In genomic region chr3:112059497-112059896, GRCh38 we compare ENCODE assay signal across 19 cellular contexts. TPM values are rescaled to one million over a fixed set of nuclear protein-coding genes. Genes with fewer than 3 reads are reported as not detected.
"Had no signal": no experiment of that assay in that cellular context is flagged by ENCODE, and none has a peak within 500 bp of the region (broad histone marks: within the 10 kb centered on the region; RNA-seq: fewer than 3 reads in every experiment).

No MANE protein-coding gene starts in this region.

- DNase-seq: effector memory CD4-positive, alpha-beta T cell; heart right ventricle; hypothalamus; mammary epithelial cell; mucosa of descending colon; naive thymus-derived CD8-positive, alpha-beta T cell; posterior cingulate gyrus; right cardiac atrium; small intestine; stimulated activated CD4-positive, alpha-beta T cell treated with anti-CD3 and anti-CD28 coated beads, Interleukin-2, amount 100 ng/mL, for 48 hours; stimulated activated naive CD4-positive, alpha-beta T cell treated with Interleukin-2 at 50 U/mL for 16 hours; upper lobe of left lung had no signal

- H3K4me1 Mint-ChIP-seq: naive thymus-derived CD8-positive, alpha-beta T cell had no signal

- H3K4me1 ChIP-seq: heart right ventricle, upper lobe of left lung had no signal

- H3K4me3 ChIP-seq: heart right ventricle, mucosa of descending colon, upper lobe of left lung had no signal

- H3K27ac ChIP-seq: heart right ventricle, neutrophil, upper lobe of left lung had no signal

- H3K4me3 Mint-ChIP-seq: naive thymus-derived CD8-positive, alpha-beta T cell had no signal

- H3K27ac Mint-ChIP-seq: naive thymus-derived CD8-positive, alpha-beta T cell had no signal

- H3K9me3 ChIP-seq: heart right ventricle, mucosa of descending colon, neutrophil, upper lobe of left lung had no signal

- H3K27me3 ChIP-seq: upper lobe of left lung had no signal

- ATAC-seq: esophagus mucosa; heart right ventricle; left lobe of liver; mucosa of descending colon; naive thymus-derived CD8-positive, alpha-beta T cell; right cardiac atrium had no signal

- H3K36me3 ChIP-seq: heart right ventricle, neutrophil, upper lobe of left lung had no signal

RNA-seq across cellular contexts. Expression of gene TMPRSS7, which starts 25.0 kb away (rescaled TPM):
- total RNA-seq: esophagus mucosa; fibroblast of lung; glomerular endothelial cell; heart right ventricle; left lobe of liver; mammary epithelial cell; mesenteric fat pad; naive thymus-derived CD8-positive, alpha-beta T cell; osteocyte; right cardiac atrium had no signal
- polyA plus RNA-seq: fibroblast of lung, heart right ventricle, right cardiac atrium had no signal
